Comparison of ENCODE assay signal across 1 cellular context in genomic region chr19:48321622-48322591, GRCh38.
TF ChIP-seq lines count a peak whose summit lies in the region.

No MANE protein-coding gene starts in this region.

TF ChIP-seq in K562, 482 proteins besides CTCF, POLR2A, EP300 and RAD21 (continued from another document and continues in another):
- TF ChIP-seq CTBP1 (IDR thresholded peaks at IDR 0.05; ENCODE audit: borderline replicate concordance) (peak; percentile 92; the same call in 1 of the 2 replicates), NR0B1 (IDR thresholded peaks at IDR 0.05; ENCODE audit: partially characterized antibody) (no peak), MYC (IDR thresholded peaks at IDR 0.05; ENCODE audit: low read depth, low read length) (peak; percentile 92), MYC (CRISPR knock-in tag; IDR thresholded peaks at IDR 0.05; ENCODE audit: borderline replicate concordance, low read depth) (peak; percentile 44; the same call in 1 of the 2 replicates), SP1 (CRISPR knock-in tag; IDR thresholded peaks at IDR 0.05) (peak; percentile 98), BRF2 (IDR thresholded peaks at IDR 0.05; ENCODE audit: borderline replicate concordance, insufficient read depth, insufficient read length) (no peak), TSHZ1 (CRISPR knock-in tag; IDR thresholded peaks at IDR 0.05) (no peak), TRIM25 (IDR thresholded peaks at IDR 0.05; ENCODE audit: borderline replicate concordance) (no peak), TCF15 (CRISPR knock-in tag; IDR thresholded peaks at IDR 0.05) (no peak), SUPT5H (IDR thresholded peaks at IDR 0.05) (peak; percentile 91), TARDBP (IDR thresholded peaks at IDR 0.05) (no peak), CREB3L1 (IDR thresholded peaks at IDR 0.05; ENCODE audit: borderline replicate concordance, low read depth) (peak; percentile 83), FUS (optimal IDR thresholded peaks at IDR 0.05; ENCODE audit: low read depth, low read length) (no peak), HDAC6 (IDR thresholded peaks at IDR 0.05; ENCODE audit: low read depth, low read length) (no peak), MECOM (CRISPR knock-in tag; IDR thresholded peaks at IDR 0.05) (no peak), SETDB1 (IDR thresholded peaks at IDR 0.05; ENCODE audit: low read length) (no peak), MCM5 (IDR thresholded peaks at IDR 0.05; ENCODE audit: low read depth) (no peak), ZNF695 (CRISPR knock-in tag; IDR thresholded peaks at IDR 0.05) (no peak), SREBF2 (CRISPR knock-in tag; IDR thresholded peaks at IDR 0.05) (no peak), ARNT (IDR thresholded peaks at IDR 0.05) (no peak), IRF2 (CRISPR knock-in tag; IDR thresholded peaks at IDR 0.05) (no peak), SRSF9 (IDR thresholded peaks at IDR 0.05; ENCODE audit: borderline replicate concordance, low read depth, low read length) (no peak), KDM1A (IDR thresholded peaks at IDR 0.05) (no peak), MAFK (IDR thresholded peaks at IDR 0.05; ENCODE audit: low read length) (0 out of 2 replicates have a peak, but pooled peaks have one; percentile 3), ZNF165 (CRISPR knock-in tag; IDR thresholded peaks at IDR 0.05; ENCODE audit: borderline replicate concordance) (no peak), NR3C1 (CRISPR knock-in tag; IDR thresholded peaks at IDR 0.05) (no peak), FIP1L1 (IDR thresholded peaks at IDR 0.05; ENCODE audit: low read depth, low read length, poor library complexity, severe bottlenecking) (peak; percentile 51), ZNF253 (CRISPR knock-in tag; conservative IDR thresholded peaks at IDR 0.05) (no peak), ZC3H4 (CRISPR knock-in tag; IDR thresholded peaks at IDR 0.05; ENCODE audit: borderline replicate concordance) (peak; percentile 63; the same call in 1 of the 2 replicates), FOXP4 (CRISPR knock-in tag; IDR thresholded peaks at IDR 0.05; ENCODE audit: borderline replicate concordance) (no peak; the same call in 1 of the 2 replicates), MYBL2 (IDR thresholded peaks at IDR 0.05; ENCODE audit: low read depth) (no peak; the same call in 1 of the 2 replicates), MYBL2 (CRISPR knock-in tag; IDR thresholded peaks at IDR 0.05; ENCODE audit: borderline replicate concordance) (no peak), MED1 (CRISPR knock-in tag; IDR thresholded peaks at IDR 0.05; ENCODE audit: borderline replicate concordance) (no peak), OTX1 (CRISPR knock-in tag; IDR thresholded peaks at IDR 0.05) (peak; percentile 62; the same call in 1 of the 2 replicates), ZBTB8A (IDR thresholded peaks at IDR 0.05; ENCODE audit: partially characterized antibody) (no peak), CBFB (CRISPR knock-in tag; IDR thresholded peaks at IDR 0.05) (peak; percentile 96), SMAD3 (CRISPR knock-in tag; conservative IDR thresholded peaks at IDR 0.05) (peak; percentile 38; the same call in 1 of the 2 replicates), ZNF507 (tag; conservative IDR thresholded peaks at IDR 0.05) (no peak), TFAM (CRISPR knock-in tag; conservative IDR thresholded peaks at IDR 0.05) (no peak), KDM2B (CRISPR knock-in tag; IDR thresholded peaks at IDR 0.05) (no peak), GTF2F1 (IDR thresholded peaks at IDR 0.05; ENCODE audit: low read depth, low read length) (peak; percentile 80; the same call in 1 of the 2 replicates), TCF7 (IDR thresholded peaks at IDR 0.05; ENCODE audit: borderline replicate concordance) (no peak), ZNF324 (CRISPR knock-in tag; IDR thresholded peaks at IDR 0.05) (no peak), C11orf30 (IDR thresholded peaks at IDR 0.05; ENCODE audit: low read depth) (no peak), ZBTB33 (CRISPR knock-in tag; IDR thresholded peaks at IDR 0.05) (peak; percentile 67; the same call in 1 of the 2 replicates)
